Comparison of ENCODE assay signal across 30 cellular contexts in the genomic region with DNA sequence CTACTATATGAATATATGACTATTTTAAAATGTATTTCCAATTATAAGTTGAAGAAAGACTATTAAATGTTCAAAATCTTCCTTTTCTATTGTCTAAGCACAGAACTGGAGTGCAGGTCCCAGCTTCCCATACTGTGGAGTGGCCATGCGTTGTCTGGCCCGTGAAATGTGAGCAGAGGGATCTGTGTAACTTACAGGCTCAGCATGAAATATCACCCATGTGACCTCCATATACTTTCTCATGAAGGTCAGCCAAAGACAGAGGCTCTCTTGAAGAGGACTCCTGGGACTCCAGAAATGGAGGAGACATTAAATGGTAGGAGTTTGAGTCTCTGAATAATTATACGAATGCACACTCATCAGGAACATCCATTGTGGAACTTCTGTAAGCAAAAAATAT.
DNase-seq lines count a peak whose midpoint lies in the region; ATAC-seq, FAIRE-seq and TF ChIP-seq lines count a peak whose summit lies in the region.
"Had no signal": no experiment of that assay in that cellular context is flagged by ENCODE, and none has a peak within 500 bp of the region (broad histone marks: within the 10 kb centered on the region; RNA-seq: fewer than 3 reads in every experiment).

No MANE protein-coding gene starts in this region.

- H3K27me3 Mint-ChIP-seq in Caco-2 (ENCODE audit: insufficient read depth, unreplicated experiment), result no peaks in the 10 kb centered on the region

- no peaks in the 10 kb centered on the region for H4K20me1 ChIP-seq in endothelial cell of umbilical vein (replicated peaks; ENCODE audit: control insufficient read depth, extremely low read depth, insufficient read depth, low read length)
- H4K20me1 ChIP-seq: BLaER1 treated with 17β-estradiol and CSF1 and Interleukin-3, amounts not matched to agents 10 nM and 100 nM had no signal

- no peak overlapping the region for H3K9ac ChIP-seq in SK-N-MC (ENCODE audit: insufficient read length)
- no peak overlapping the region for H3K9ac ChIP-seq in endothelial cell of umbilical vein (replicated peaks; ENCODE audit: extremely low read depth, insufficient read depth, low read length)
- H3K9ac ChIP-seq: BLaER1 treated with 17β-estradiol and CSF1 and Interleukin-3, amounts not matched to agents 10 nM and 100 nM; GM23248 had no signal

- H3K27ac ChIP-seq in A549 (peak overlapping the region in 1 of 2 experiments; percentile 59; a peak in 1 of 6 replicates), HEK293 (ENCODE audit: extremely low read depth, low read depth, low read length) (no peak overlapping the region), SK-N-MC (peak overlapping the region; percentile 55), endothelial cell of umbilical vein (ENCODE audit: insufficient read depth, low read depth, low read length) (no peak overlapping the region)
- H3K27ac ChIP-seq: BLaER1 treated with 17β-estradiol and CSF1 and Interleukin-3, amounts not matched to agents 10 nM and 100 nM; GM23248; SJSA1 had no signal

- DNase-seq in A549 (ENCODE audit: low read depth in 1 of 2, low spot score in 1 of 2) (no peak), SK-N-MC (ENCODE audit: low read depth, low spot score) (no peak), endothelial cell of umbilical vein (ENCODE audit: low read depth, low spot score) (no peak), Caco-2 (no peak), SHP77 treated with DMSO at 0.1 percent for 48 hours (lab: John Stamatoyannopoulos, UW) (no peak), COLO668 (lab: John Stamatoyannopoulos, UW; ENCODE audit: unreplicated experiment) (no peak), NAMALWA (ENCODE audit: low spot score) (no peak)
- DNase-seq: AML-193; CD4-positive, alpha-beta T cell; COR-L47; GF-D8; GM23248; H7; NCI-H1092 treated with DMSO at 0.1 percent for 48 hours; NCI-H1436; NCI-H187; NCI-H2081 treated with DMSO at 0.1 percent for 48 hours; NCI-H446 treated with DMSO at 0.1 percent for 48 hours; NCI-H526; NCI-H82; NK-92 treated with Interleukin-12 subunit alpha and Interleukin-12 subunit beta, amount 100 ng/mL, for 24 hours; PC-3; SW 1271 had no signal

- no peak for TF ChIP-seq POLR2A in A549 (IDR thresholded peaks at IDR 0.05; ENCODE audit: low read length)
- no peak for TF ChIP-seq POLR2A in endothelial cell of umbilical vein (IDR thresholded peaks at IDR 0.05; ENCODE audit: low read depth, low read length)

- no peaks in the 10 kb centered on the region for H3K9me1 ChIP-seq in endothelial cell of umbilical vein (replicated peaks; ENCODE audit: control insufficient read depth, extremely low read depth, insufficient read depth, low read length)

- H3K27ac Mint-ChIP-seq in Caco-2 (ENCODE audit: unreplicated experiment), result no peak overlapping the region
- H3K27ac Mint-ChIP-seq: CD4-positive, alpha-beta T cell; IgD-negative memory B cell; T-helper 1 cell treated with Interleukin-12 subunit alpha and Interleukin-12 subunit beta and Interleukin-4 antibody, amounts not matched to agents 30 μg/mL and 1 μg/mL, for 36 hours had no signal

- H3K9me3 ChIP-seq in A549, result no peaks in the 10 kb centered on the region
- H3K9me3 ChIP-seq in HEK293 (ENCODE audit: control insufficient read depth, insufficient read depth, low read depth, low read length), result no peaks in the 10 kb centered on the region
- H3K9me3 ChIP-seq in SK-N-MC (ENCODE audit: low read depth, low read length), result no peaks in the 10 kb centered on the region
- no peaks in the 10 kb centered on the region for H3K9me3 ChIP-seq in endothelial cell of umbilical vein (replicated peaks; ENCODE audit: control insufficient read depth, insufficient read depth, low read length)
- no peaks in the 10 kb centered on the region for H3K9me3 ChIP-seq in Caco-2
- H3K9me3 ChIP-seq: BLaER1 treated with 17β-estradiol and CSF1 and Interleukin-3, amounts not matched to agents 10 nM and 100 nM; SJSA1 had no signal

- no peak overlapping the region for H3K4me3 ChIP-seq in A549
- no peak overlapping the region for H3K4me3 ChIP-seq in HEK293 (ENCODE audit: low read depth, low read length)
- H3K4me3 ChIP-seq in SK-N-MC, result no peak overlapping the region
- no peak overlapping the region for H3K4me3 ChIP-seq in endothelial cell of umbilical vein (replicated peaks in 1 of 3; ENCODE audit: insufficient read depth in 1 of 3, low read depth in 1 of 3, low read length in 3 of 3)
- H3K4me3 ChIP-seq in Caco-2 (ENCODE audit: low read depth, low read length), result no peak overlapping the region
- H3K4me3 ChIP-seq: BLaER1 treated with 17β-estradiol and CSF1 and Interleukin-3, amounts not matched to agents 10 nM and 100 nM; GM23248; SJSA1 had no signal

- CTCF ChIA-PET in A549 (lab: Yijun Ruan, JAX) (no interaction called here), HEK293 (lab: Yijun Ruan, JAX) (no interaction called here), endothelial cell of umbilical vein (lab: Charles Lee) (interaction anchor here (0.9 to 2.6 kb wide), 2 partner anchors 10 to 53 kb away, joined by 3 to 9 read pairs; no protein-coding TSS in a partner anchor), Caco-2 (lab: Charles Lee) (no interaction called here)

- H3K36me3 ChIP-seq in HEK293 (ENCODE audit: control insufficient read depth in 2 of 2, insufficient read depth in 1 of 2, low read length in 2 of 2), result no peaks in the 10 kb centered on the region
- no peaks in the 10 kb centered on the region for H3K36me3 ChIP-seq in SK-N-MC (ENCODE audit: insufficient read depth, low read length)
- H3K36me3 ChIP-seq in endothelial cell of umbilical vein (ENCODE audit: control insufficient read depth in 2 of 2, extremely low read depth in 1 of 2, insufficient read depth in 2 of 2, low read length in 2 of 2), result no peaks in the 10 kb centered on the region
- no peaks in the 10 kb centered on the region for H3K36me3 ChIP-seq in Caco-2 (ENCODE audit: control insufficient read depth, insufficient read depth, low read length)
- H3K36me3 ChIP-seq: BLaER1 treated with 17β-estradiol and CSF1 and Interleukin-3, amounts not matched to agents 10 nM and 100 nM; SJSA1 had no signal

- no peak for TF ChIP-seq RAD21 in A549 (conservative IDR thresholded peaks at IDR 0.05 in 1 of 2, IDR thresholded peaks at IDR 0.05 in 1 of 2)

- TF ChIP-seq CTCF in A549 (IDR thresholded peaks at IDR 0.05) (no peak), HEK293 (tag by site-specific recombination; IDR thresholded peaks at IDR 0.05) (no peak), endothelial cell of umbilical vein (IDR thresholded peaks at IDR 0.05; ENCODE audit: extremely low read depth in 1 of 2, insufficient read depth in 1 of 2, low read depth in 1 of 2, low read length in 2 of 2) (no peak), Caco-2 (IDR thresholded peaks at IDR 0.05; ENCODE audit: insufficient read depth in 1 of 2, low read depth in 1 of 2, low read length in 1 of 2, severe bottlenecking in 1 of 2, unreplicated experiment in 1 of 2) (no peak)

- H3K27me3 ChIP-seq in endothelial cell of umbilical vein (ENCODE audit: control insufficient read depth in 2 of 2, insufficient read depth in 2 of 2, low read length in 2 of 2) (no peaks in the 10 kb centered on the region), Caco-2 (replicated peaks; ENCODE audit: control insufficient read depth, insufficient read depth, low read length) (no peaks in the 10 kb centered on the region)
- H3K27me3 ChIP-seq: BLaER1 treated with 17β-estradiol and CSF1 and Interleukin-3, amounts not matched to agents 10 nM and 100 nM; SJSA1 had no signal

- H3K4me2 ChIP-seq in A549, result peak overlapping the region; percentile 21; the same call in 1 of the 3 replicates
- H3K4me2 ChIP-seq in endothelial cell of umbilical vein (ENCODE audit: insufficient read depth, low read length), result peak overlapping the region; percentile 11
- H3K4me2 ChIP-seq: BLaER1 treated with 17β-estradiol and CSF1 and Interleukin-3, amounts not matched to agents 10 nM and 100 nM had no signal

- WGBS in A549 (ENCODE audit: missing lambda C conversion rate), result 84% methylated on average over 3 of the region's 3 CpGs

- H3K79me2 ChIP-seq in endothelial cell of umbilical vein (ENCODE audit: control insufficient read depth, insufficient read depth, low read length), result no peaks in the 10 kb centered on the region

- peaks cover 9% of the 10 kb centered on the region for H3K9me3 Mint-ChIP-seq in Caco-2 (ENCODE audit: unreplicated experiment)
- H3K9me3 Mint-ChIP-seq: CD4-positive, alpha-beta T cell; T-helper 1 cell treated with Interleukin-12 subunit alpha and Interleukin-12 subunit beta and Interleukin-4 antibody, amounts not matched to agents 30 μg/mL and 1 μg/mL, for 36 hours had no signal

- H3K4me1 ChIP-seq in A549 (peaks cover 26% of the 10 kb centered on the region), HEK293 (ENCODE audit: control insufficient read depth, insufficient read depth, low read length) (peaks cover 7% of the 10 kb centered on the region), endothelial cell of umbilical vein (ENCODE audit: control insufficient read depth, extremely low read depth, insufficient read depth, low read length) (peaks cover 20% of the 10 kb centered on the region), Caco-2 (no peaks in the 10 kb centered on the region)
- H3K4me1 ChIP-seq: BLaER1 treated with 17β-estradiol and CSF1 and Interleukin-3, amounts not matched to agents 10 nM and 100 nM had no signal

- ATAC-seq in A549, result no peak
- ATAC-seq: PC-3, Right ventricle myocardium inferior had no signal

- dilution Hi-C loops in endothelial cell of umbilical vein (cut with MboI; ENCODE audit: extremely low pct_ligation_motif_present, low sequenced_read_pairs), result no loop called here

- H3K4me1 Mint-ChIP-seq in Caco-2 (ENCODE audit: low read depth, unreplicated experiment), result no peaks in the 10 kb centered on the region
- H3K4me1 Mint-ChIP-seq: IgD-negative memory B cell had no signal

- no peaks in the 10 kb centered on the region for H3K36me3 Mint-ChIP-seq in Caco-2 (ENCODE audit: insufficient read depth, unreplicated experiment)

- H2AFZ ChIP-seq in endothelial cell of umbilical vein (ENCODE audit: low read depth, low read length), result peak overlapping the region; percentile 15
- H2AFZ ChIP-seq: GM23248 had no signal

- intact Hi-C loops in endothelial cell of umbilical vein (cut with micrococcal nuclease) (no loop called here), Caco-2 (cut with micrococcal nuclease; ENCODE audit: unreplicated experiment) (no loop called here)

- POLR2A ChIA-PET in A549 (lab: Yijun Ruan, JAX), result no interaction called here
- POLR2A ChIA-PET in HEK293 (lab: Yijun Ruan, JAX), result no interaction called here
- POLR2A ChIA-PET in endothelial cell of umbilical vein (lab: Charles Lee), result no interaction called here
- POLR2A ChIA-PET in Caco-2 (lab: Charles Lee), result no interaction called here

- H3K4me3 Mint-ChIP-seq in Caco-2 (ENCODE audit: unreplicated experiment), result no peak overlapping the region
- H3K4me3 Mint-ChIP-seq: CD4-positive, alpha-beta T cell; T-helper 1 cell treated with Interleukin-12 subunit alpha and Interleukin-12 subunit beta and Interleukin-4 antibody, amounts not matched to agents 30 μg/mL and 1 μg/mL, for 36 hours had no signal

- FAIRE-seq in A549 (lab: Jason Lieb, UNC) (no peak), endothelial cell of umbilical vein (lab: Jason Lieb, UNC) (peak; percentile 54)
- FAIRE-seq: GM12891 had no signal

- no peak for TF ChIP-seq EP300 in A549 (IDR thresholded peaks at IDR 0.05)

- BruUV-seq in endothelial cell of umbilical vein (replicated peaks; lab: Mats Ljungman, UMichigan), result no TSS peak
- no TSS peak for BruUV-seq in Caco-2 (replicated peaks; lab: Mats Ljungman, UMichigan)
